Comparison of ENCODE assay signal across 5 cellular contexts in genomic region chr1:176944606-176945005, GRCh38.
"Had no signal": no experiment of that assay in that cellular context is flagged by ENCODE, and none has a peak within 500 bp of the region (broad histone marks: within the 10 kb centered on the region; RNA-seq: fewer than 3 reads in every experiment).

No MANE protein-coding gene starts in this region.

- DNase-seq: H9, HCEC 1CT, IMR-90 had no signal

- H3K4me3 ChIP-seq: GM23338, K562 had no signal

- H3K4me2 ChIP-seq: GM23338 had no signal

- H2AFZ ChIP-seq: GM23338 had no signal

- H3K27ac Mint-ChIP-seq: GM23338, H9 had no signal

- H3K4me3 Mint-ChIP-seq: GM23338, H9 had no signal
